In the genomic region with DNA sequence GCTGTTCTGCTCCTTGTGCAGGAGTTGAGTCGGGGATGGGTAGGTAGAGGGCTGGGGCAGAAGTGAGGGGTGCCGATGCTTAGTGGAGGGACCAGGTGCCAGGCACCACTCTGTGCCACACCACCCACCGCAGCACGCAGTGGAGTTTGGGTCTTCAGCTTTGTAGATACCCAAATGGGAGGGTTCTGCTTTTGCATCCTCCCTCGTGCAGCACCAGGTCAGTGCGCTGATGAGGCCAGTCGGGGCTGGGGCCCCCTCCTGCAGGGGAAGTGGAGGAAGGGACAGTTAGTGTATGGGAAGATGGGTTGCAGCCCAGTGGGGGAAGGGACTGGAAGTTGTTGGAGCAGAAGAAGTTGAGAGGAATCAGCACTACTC, we compare ENCODE assay signal across 19 cellular contexts.
A peak's percentile ranks its signal among the peaks of the same experiment; 100 is the strongest.
DNase-seq lines count a peak whose midpoint lies in the region; FAIRE-seq and TF ChIP-seq lines count a peak whose summit lies in the region.
"Had no signal": no experiment of that assay in that cellular context is flagged by ENCODE, and none has a peak within 500 bp of the region (broad histone marks: within the 10 kb centered on the region; RNA-seq: fewer than 3 reads in every experiment).

No MANE protein-coding gene starts in this region.

- no peak overlapping the region for H4K91ac ChIP-seq in H9 (ENCODE audit: insufficient read length, low read depth, low read length)

- H3K27me3 Mint-ChIP-seq in H9 (ENCODE audit: low read depth) (no peaks in the 10 kb centered on the region; the same call in none of the 2 replicates), glutamatergic neuron (ENCODE audit: unreplicated experiment) (no peaks in the 10 kb centered on the region)
- H3K27me3 Mint-ChIP-seq: CD4-positive, alpha-beta T cell had no signal

- no peak overlapping the region for H2BK120ac ChIP-seq in H9 (ENCODE audit: low read depth, low read length, poor library complexity, severe bottlenecking)

- no peak overlapping the region for H3K23ac ChIP-seq in H9 (ENCODE audit: insufficient read length, low read depth, low read length)

- no peak for FAIRE-seq in HTR-8/SVneo (lab: Jason Lieb, UNC)
- FAIRE-seq: H54 had no signal

- H3K23me2 ChIP-seq in H9 (ENCODE audit: insufficient read length, low read depth, low read length, poor library complexity, severe bottlenecking), result no peaks in the 10 kb centered on the region

- no peak overlapping the region for H3K18ac ChIP-seq in H9 (ENCODE audit: insufficient read length, low read depth, low read length)

- no peak overlapping the region for H3K4me3 Mint-ChIP-seq in H9
- H3K4me3 Mint-ChIP-seq in glutamatergic neuron (ENCODE audit: unreplicated experiment), result no peak overlapping the region
- H3K4me3 Mint-ChIP-seq: CD4-positive, alpha-beta T cell had no signal

- intact Hi-C loops in thyroid gland (cut with DNase I), result no loop called here

- H2BK20ac ChIP-seq in H9 (ENCODE audit: low read depth, low read length, poor library complexity, severe bottlenecking), result no peak overlapping the region

- no peaks in the 10 kb centered on the region for H3K36me3 ChIP-seq in thyroid gland
- H3K36me3 ChIP-seq: SJCRH30 had no signal

- H3K4me1 ChIP-seq in H9 (ENCODE audit: insufficient read depth, low read length) (no peaks in the 10 kb centered on the region; the same call in 1 of the 2 replicates), thyroid gland (peaks cover 12 to 16% of the 10 kb centered on the region in 2 donors)
- H3K4me1 ChIP-seq: Caco-2, SJCRH30 had no signal

- no peaks in the 10 kb centered on the region for H3K79me1 ChIP-seq in H9 (ENCODE audit: insufficient read depth, low read depth, low read length, poor library complexity, severe bottlenecking)

- H3K36me3 Mint-ChIP-seq in H9 (ENCODE audit: insufficient read depth in 1 of 3, low read depth in 3 of 3) (no peaks in the 10 kb centered on the region; a peak in 1 of 7 replicates), glutamatergic neuron (ENCODE audit: unreplicated experiment) (no peaks in the 10 kb centered on the region)

- H3K27me3 ChIP-seq in H9 (ENCODE audit: insufficient read depth, low read length) (no peaks in the 10 kb centered on the region), thyroid gland (no peaks in the 10 kb centered on the region)
- H3K27me3 ChIP-seq: SJCRH30 had no signal

- no peak overlapping the region for H2BK5ac ChIP-seq in H9 (ENCODE audit: insufficient read length, low read length)

- no peak for TF ChIP-seq CTCF in C4-2B (conservative IDR thresholded peaks at IDR 0.05)
- TF ChIP-seq CTCF in H9 (conservative IDR thresholded peaks at IDR 0.05), result no peak
- TF ChIP-seq CTCF in coronary artery (IDR thresholded peaks at IDR 0.05), result no peak
- TF ChIP-seq CTCF in thyroid gland (IDR thresholded peaks at IDR 0.05), result no peak
- no peak for TF ChIP-seq CTCF in glutamatergic neuron (IDR thresholded peaks at IDR 0.05; ENCODE audit: partially characterized antibody, unreplicated experiment)

- H4K8ac ChIP-seq in H9 (replicated peaks; ENCODE audit: insufficient read length, low read depth, low read length), result no peak overlapping the region

- WGBS in H9 (ENCODE audit: extremely low coverage, insufficient read length, low lambda C conversion rate), result no CpG with 5 or more reads among the region's 7 CpGs
- WGBS in thyroid gland, 2 donors, result 83 to 84% methylated on average over 7 of the region's 7 CpGs

- H3K9ac ChIP-seq in H9 (ENCODE audit: extremely low read depth, insufficient read length, low read length), result no peak overlapping the region

- H2AK5ac ChIP-seq in H9 (ENCODE audit: insufficient read length, low read length), result no peak overlapping the region

- TF ChIP-seq POLR2A in thyroid gland (IDR thresholded peaks at IDR 0.05), result no peak

- no peak overlapping the region for H3K4me2 ChIP-seq in H9 (ENCODE audit: insufficient read depth, insufficient read length, low read length)

- H3T11ph ChIP-seq in H9 (ENCODE audit: low read length), result no peak overlapping the region

- no peak overlapping the region for H2BK12ac ChIP-seq in H9 (ENCODE audit: insufficient read length, low read depth, low read length)

- H3K4ac ChIP-seq in H9 (ENCODE audit: low read depth, low read length), result no peak overlapping the region

- no peak overlapping the region for H3K56ac ChIP-seq in H9 (ENCODE audit: insufficient read length, low read depth, low read length)

- no peaks in the 10 kb centered on the region for H3K79me2 ChIP-seq in H9 (ENCODE audit: insufficient read depth, low read length)

- no peak overlapping the region for H4K5ac ChIP-seq in H9 (ENCODE audit: insufficient read length, low read depth, low read length)

- H3K27ac ChIP-seq in C4-2B, result peak overlapping the region; percentile 66
- no peak overlapping the region for H3K27ac ChIP-seq in H9 (ENCODE audit: insufficient read length, low read depth, low read length)
- H3K27ac ChIP-seq in coronary artery, result peak overlapping the region in 1 of 2 donors; percentile 10
- peak overlapping the region in 2 of 3 donors; percentile 77 to 88 for H3K27ac ChIP-seq in thyroid gland
- H3K27ac ChIP-seq: SJCRH30 had no signal

- H3K9me3 Mint-ChIP-seq in H9 (no peaks in the 10 kb centered on the region; a peak in 1 of 5 replicates), glutamatergic neuron (ENCODE audit: unreplicated experiment) (peaks cover 7% of the 10 kb centered on the region)
- H3K9me3 Mint-ChIP-seq: CD4-positive, alpha-beta T cell had no signal

- no peaks in the 10 kb centered on the region for H4K20me1 ChIP-seq in H9 (ENCODE audit: control insufficient read depth, insufficient read depth, insufficient read length)

- H3K4me3 ChIP-seq in coronary artery (no peak overlapping the region), thyroid gland (replicated peaks in 1 of 3) (no peak overlapping the region)
- H3K4me3 ChIP-seq: SJCRH30 had no signal

- peak; percentile 25 for DNase-seq in H9
- peak; percentile 52 for DNase-seq in coronary artery (ENCODE audit: low spot score)
- DNase-seq in thyroid gland, result no peak
- no peak for DNase-seq in HTR-8/SVneo (ENCODE audit: insufficient read length, low spot score)
- no peak for DNase-seq in SIG-M5 (lab: John Stamatoyannopoulos, UW)
- DNase-seq in glutamatergic neuron, result no peak
- DNase-seq: Caco-2; CD4-positive, alpha-beta T cell; DMS 273 treated with DMSO at 0.1 percent for 48 hours; DMS79 treated with DMSO at 0.1 percent for 48 hours; KBM-7; NCI-H1092 treated with DMSO at 0.1 percent for 48 hours; NCI-H1436 treated with DMSO at 0.1 percent for 48 hours; NCI-H1930; NCI-H2227 treated with DMSO at 0.1 percent for 48 hours; NCI-H510A had no signal

- H3K4me1 Mint-ChIP-seq in H9 (peaks cover 37 to 40% of the 10 kb centered on the region in 2 experiments), glutamatergic neuron (ENCODE audit: low read depth, unreplicated experiment) (peaks cover 36% of the 10 kb centered on the region)

- H3K27ac Mint-ChIP-seq in H9, result no peak overlapping the region
- H3K27ac Mint-ChIP-seq in glutamatergic neuron (ENCODE audit: unreplicated experiment), result no peak overlapping the region
- H3K27ac Mint-ChIP-seq: CD4-positive, alpha-beta T cell had no signal

- H3K9me3 ChIP-seq in H9 (ENCODE audit: control insufficient read depth, low read depth, low read length), result no peaks in the 10 kb centered on the region
- no peaks in the 10 kb centered on the region for H3K9me3 ChIP-seq in thyroid gland
- H3K9me3 ChIP-seq: Caco-2, SJCRH30 had no signal

- H3K14ac ChIP-seq in H9 (ENCODE audit: insufficient read depth, low read length), result no peak overlapping the region; the same call in 1 of the 2 replicates

- H2AFZ ChIP-seq in H9 (ENCODE audit: low read length), result no peak overlapping the region

- no peak overlapping the region for H2BK15ac ChIP-seq in H9 (ENCODE audit: low read depth, low read length)

Comparison
In these comparisons a context has a peak if more than half of its experiments do, and no peak if none do; other contexts are left out.
1. DNase-seq: peak in H9 (single experiment) and coronary artery (single experiment); none in thyroid gland (0 of 2), HTR-8/SVneo (single experiment), SIG-M5 (single experiment) and glutamatergic neuron (single experiment).